Comparison of ENCODE assay signal across 9 cellular contexts in genomic region chr12:117421987-117422386, GRCh38.
"Had no signal": no experiment of that assay in that cellular context is flagged by ENCODE, and none has a peak within 500 bp of the region (broad histone marks: within the 10 kb centered on the region; RNA-seq: fewer than 3 reads in every experiment).

No MANE protein-coding gene starts in this region.

- H3K4me3 ChIP-seq: GM23248, HAP-1, K562 had no signal

- FAIRE-seq: K562 had no signal

- H2AFZ ChIP-seq: GM23248 had no signal

- H3K4me1 ChIP-seq: HAP-1 had no signal

- ATAC-seq: HCT116, K562 had no signal

- H3K36me3 ChIP-seq: HAP-1 had no signal

- H3K9ac ChIP-seq: GM23248 had no signal

- DNase-seq: GM23248, GOT3, H7, HFFc6, IMR-90 had no signal

- H3K9me3 ChIP-seq: HAP-1 had no signal

- H3K27ac ChIP-seq: GM23248, HL-60 had no signal
